In the genomic region with DNA sequence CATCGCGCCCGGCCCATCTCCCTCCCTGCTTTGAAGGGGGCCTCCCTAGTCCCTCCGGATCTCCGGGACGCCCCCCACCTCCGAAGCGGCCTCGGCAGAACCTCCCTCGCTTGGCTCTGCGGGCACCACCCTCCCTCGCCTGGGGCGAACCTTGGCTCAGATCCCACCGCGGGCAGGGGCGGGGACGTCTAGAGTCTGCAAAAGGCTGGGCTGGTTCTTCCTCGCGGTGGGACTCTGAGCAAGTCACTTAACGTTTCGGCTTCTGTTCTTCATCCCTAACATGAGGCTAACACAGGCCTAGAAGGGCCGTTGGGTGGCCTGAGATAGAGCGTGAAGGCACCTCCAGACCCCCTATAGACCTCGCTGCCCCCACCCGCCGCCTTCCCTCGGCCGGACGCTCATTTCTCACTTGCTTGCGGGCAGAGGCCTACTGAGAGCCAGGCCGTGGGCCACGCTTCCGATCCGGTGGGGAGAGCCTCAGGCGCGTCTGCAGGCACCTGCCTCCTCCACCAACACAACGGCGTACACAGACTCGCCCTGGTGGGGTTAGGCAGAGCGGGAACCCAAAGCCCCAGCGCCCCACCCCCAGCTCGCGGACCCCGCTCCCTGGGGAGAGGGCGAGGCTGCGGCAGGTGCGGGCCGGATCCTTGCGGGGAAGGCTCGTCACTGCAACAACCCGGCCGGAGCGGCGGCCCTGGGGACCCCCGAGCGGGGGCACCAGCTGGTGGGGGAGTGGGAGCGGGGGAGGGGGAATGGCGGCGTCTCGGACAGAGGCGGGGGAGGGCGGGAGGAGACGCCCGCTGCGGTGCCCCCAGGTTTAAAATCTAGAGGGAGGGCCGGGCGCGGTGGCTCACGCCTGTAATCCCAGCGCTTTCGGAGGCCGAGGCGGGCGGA, we compare ENCODE assay signal across 9 cellular contexts. TPM values are rescaled to one million over a fixed set of nuclear protein-coding genes. Genes with fewer than 3 reads are reported as not detected.
DNase-seq lines count a peak whose midpoint lies in the region; FAIRE-seq and TF ChIP-seq lines count a peak whose summit lies in the region.
"Had no signal": no experiment of that assay in that cellular context is flagged by ENCODE, and none has a peak within 500 bp of the region (broad histone marks: within the 10 kb centered on the region; RNA-seq: fewer than 3 reads in every experiment).

No MANE protein-coding gene starts in this region.

- H3K27ac ChIP-seq in PC-9: peak overlapping the region; percentile 45
- H3K27ac ChIP-seq in rectal smooth muscle tissue (ENCODE audit: low read depth, low read length): peak overlapping the region; percentile 95
- no peak overlapping the region for H3K27ac ChIP-seq in WERI-Rb-1

- no peak overlapping the region; the same call in 1 of the 2 replicates for H2AFZ ChIP-seq in PC-9

- DNase-seq in GM12865 (ENCODE audit: low read depth): peak; percentile 88
- peak; percentile 79 to 96 for DNase-seq in PC-9
- peak; percentile 58 for DNase-seq in activated gamma-delta T cell treated with anti-CD3 and anti-CD28 coated beads, Interleukin-2, amount 50 U/mL, for 16 hours (ENCODE audit: low read depth)
- peak in 32 of 42 donors; percentile 20 to 69 (median 42) for DNase-seq in head of caudate nucleus
- DNase-seq in urothelium cell line (ENCODE audit: low spot score): peak; percentile 70
- DNase-seq in WERI-Rb-1: no peak
- no peak for DNase-seq in HAP-1 (ENCODE audit: low spot score in 2 of 2)

- BruUV-seq in PC-9 (replicated peaks; lab: Mats Ljungman, UMichigan): no TSS peak

- H3K79me2 ChIP-seq in PC-9 (ENCODE audit: low read depth): peaks cover 24% of the 10 kb centered on the region

- no peaks in the 10 kb centered on the region for H3K9me2 ChIP-seq in PC-9 (ENCODE audit: insufficient read depth)

- peak overlapping the region; percentile 11 for H3K9ac ChIP-seq in rectal smooth muscle tissue (ENCODE audit: low read length)

- H3K4me3 ChIP-seq in GM12865 (ENCODE audit: low read depth, low read length) (peak overlapping the region; percentile 72), PC-9 (peak overlapping the region; percentile 75; the same call in 1 of the 2 replicates), rectal smooth muscle tissue (ENCODE audit: low read length) (peak overlapping the region; percentile 77), WERI-Rb-1 (ENCODE audit: low read depth, low read length) (no peak overlapping the region), HAP-1 (no peak overlapping the region; the same call in 1 of the 2 replicates)

- no peak for FAIRE-seq in urothelium cell line (lab: Jason Lieb, UNC)
- FAIRE-seq: colon had no signal

- in situ Hi-C loops in HAP-1 (cut with MboI; ENCODE audit: low sequenced_read_pairs): no loop called here

- H3K36me3 ChIP-seq in PC-9 (ENCODE audit: low read depth): no peaks in the 10 kb centered on the region
- H3K36me3 ChIP-seq in rectal smooth muscle tissue (ENCODE audit: control insufficient read depth, insufficient read depth, low read length): peaks cover 5% of the 10 kb centered on the region
- peaks cover 11% of the 10 kb centered on the region for H3K36me3 ChIP-seq in WERI-Rb-1
- peaks cover 12% of the 10 kb centered on the region for H3K36me3 ChIP-seq in HAP-1 (replicated peaks)

- POLR2A ChIA-PET in PC-9 (lab: Charles Lee; ENCODE audit: unreplicated experiment): interaction anchor here (0.6 kb wide), 4 partner anchors 12 to 376 kb away, joined by 4 to 11 read pairs (median 4); no protein-coding TSS in a partner anchor

- peak overlapping the region; percentile 92 for H3K4me2 ChIP-seq in PC-9

- H3F3A ChIP-seq in PC-9 (ENCODE audit: insufficient read depth, low read depth): peaks cover 42% of the 10 kb centered on the region; the same call in 1 of the 2 replicates

- no peaks in the 10 kb centered on the region for H3K27me3 ChIP-seq in PC-9 (ENCODE audit: insufficient read depth, low read depth)
- H3K27me3 ChIP-seq in rectal smooth muscle tissue (ENCODE audit: control insufficient read depth, insufficient read depth, low read length): no peaks in the 10 kb centered on the region
- no peaks in the 10 kb centered on the region for H3K27me3 ChIP-seq in WERI-Rb-1 (ENCODE audit: insufficient read depth, low read depth, severe bottlenecking)
- no peaks in the 10 kb centered on the region for H3K27me3 ChIP-seq in HAP-1 (ENCODE audit: low read depth)

- intact Hi-C loops in PC-9 (cut with micrococcal nuclease; ENCODE audit: unreplicated experiment): loop anchor here (5.0 kb wide), 2 partner anchors 160 to 230 kb away; a partner anchor contains a TSS
- intact Hi-C loops in head of caudate nucleus (cut with DNase I): no loop called here

- H4K20me1 ChIP-seq in PC-9 (ENCODE audit: insufficient read depth): no peaks in the 10 kb centered on the region; the same call in 1 of the 2 replicates

- H3K4me1 ChIP-seq in PC-9 (replicated peaks; ENCODE audit: insufficient read depth) (peaks cover 57% of the 10 kb centered on the region), rectal smooth muscle tissue (ENCODE audit: control insufficient read depth, insufficient read depth, low read length) (peaks cover 19% of the 10 kb centered on the region), HAP-1 (peaks cover 3% of the 10 kb centered on the region; the same call in 1 of the 2 replicates)

- no peak for TF ChIP-seq CTCF in GM12865 (IDR thresholded peaks at IDR 0.05; ENCODE audit: insufficient read depth, low read depth, low read length, missing control alignments)
- no peak for TF ChIP-seq CTCF in PC-9 (conservative IDR thresholded peaks at IDR 0.05)
- TF ChIP-seq CTCF in WERI-Rb-1 (IDR thresholded peaks at IDR 0.05; ENCODE audit: low read depth, low read length): no peak

- H3K9me3 ChIP-seq in PC-9 (ENCODE audit: insufficient read depth, low read depth) (no peaks in the 10 kb centered on the region), WERI-Rb-1 (ENCODE audit: severe bottlenecking) (peaks cover 3% of the 10 kb centered on the region), HAP-1 (no peaks in the 10 kb centered on the region)

- CTCF ChIA-PET in PC-9 (lab: Charles Lee): interaction anchor here (0.6 to 1.6 kb wide), 2 partner anchors 122 to 130 kb away, joined by 3 to 4 read pairs; no protein-coding TSS in a partner anchor

RNA-seq across cellular contexts. Expression of a gene that starts 5.4 kb away (rescaled TPM):
- total RNA-seq in PC-9 (2021): 237 and 261 TPM in 2 replicates

RNA-seq across cellular contexts. Expression of a gene that starts 29.4 kb away (rescaled TPM):
- total RNA-seq in PC-9 (2021): 41.9 and 42.9 TPM in 2 replicates

RNA-seq across cellular contexts. Expression of a gene that starts 31.0 kb away (rescaled TPM):
- 57.1 and 57.9 TPM in 2 replicates for total RNA-seq in PC-9 (2021)

Comparison
In these comparisons a context has a peak if more than half of its experiments do, and no peak if none do; other contexts are left out.
1. DNase-seq: peak in GM12865 (single experiment), PC-9 (2 of 2), activated gamma-delta T cell treated with anti-CD3 and anti-CD28 coated beads, Interleukin-2, amount 50 U/mL, for 16 hours (single experiment), head of caudate nucleus (32 of 42) and urothelium cell line (single experiment); none in WERI-Rb-1 (single experiment) and HAP-1 (0 of 2).
2. H3K4me3 ChIP-seq: peak in GM12865 (single experiment), PC-9 (single experiment) and rectal smooth muscle tissue (single experiment); none in WERI-Rb-1 (single experiment) and HAP-1 (single experiment).